Comparison of ENCODE assay signal across 1 cellular context in genomic region chr1:170668301-170668789, GRCh38.
TF ChIP-seq lines count a peak whose summit lies in the region.

No MANE protein-coding gene starts in this region.

TF ChIP-seq in GM12878, 131 proteins besides CTCF, POLR2A, EP300 and RAD21 (continued from another document):
- TF ChIP-seq E2F4 (IDR thresholded peaks at IDR 0.05; ENCODE audit: low read depth, low read length) (peak; percentile 67; the same call in 1 of the 2 replicates), SP1 (IDR thresholded peaks at IDR 0.05; ENCODE audit: low read depth, low read length) (no peak), IKZF1 (conservative IDR thresholded peaks at IDR 0.05) (peak; percentile 62; the same call in 1 of the 2 replicates), MLLT1 (IDR thresholded peaks at IDR 0.05) (peak; percentile 77)
